1 cellular context compared by ENCODE assay signal in the genomic region with DNA sequence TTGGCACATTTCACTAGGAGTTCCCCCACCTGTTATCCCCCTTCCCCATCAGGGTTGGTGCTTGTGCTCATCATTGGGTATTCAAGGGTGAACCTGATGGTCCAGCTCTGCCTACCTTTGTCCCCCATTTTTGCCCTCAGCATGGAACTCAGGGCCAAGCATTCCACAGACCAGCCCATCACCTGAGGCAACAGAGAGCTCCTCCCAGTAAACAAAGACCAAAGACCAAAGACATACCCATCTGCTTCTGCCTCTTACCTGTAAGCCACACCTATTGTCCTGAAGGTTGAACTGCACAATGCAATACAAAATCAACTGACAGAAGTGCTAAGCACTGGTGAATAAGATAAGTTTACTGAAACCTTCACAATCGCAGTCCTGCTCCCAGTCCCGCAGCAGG.
TF ChIP-seq lines count a peak whose summit lies in the region.

No MANE protein-coding gene starts in this region.

TF ChIP-seq in WTC11, 78 proteins besides CTCF, POLR2A, EP300 and RAD21 (continued from another document):
- TF ChIP-seq, protein P1, sequence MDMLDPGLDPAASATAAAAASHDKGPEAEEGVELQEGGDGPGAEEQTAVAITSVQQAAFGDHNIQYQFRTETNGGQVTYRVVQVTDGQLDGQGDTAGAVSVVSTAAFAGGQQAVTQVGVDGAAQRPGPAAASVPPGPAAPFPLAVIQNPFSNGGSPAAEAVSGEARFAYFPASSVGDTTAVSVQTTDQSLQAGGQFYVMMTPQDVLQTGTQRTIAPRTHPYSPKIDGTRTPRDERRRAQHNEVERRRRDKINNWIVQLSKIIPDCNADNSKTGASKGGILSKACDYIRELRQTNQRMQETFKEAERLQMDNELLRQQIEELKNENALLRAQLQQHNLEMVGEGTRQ (CRISPR knock-in tag; IDR thresholded peaks at IDR 0.05): no peak
- TF ChIP-seq ZNF263 (CRISPR knock-in tag; IDR thresholded peaks at IDR 0.05; ENCODE audit: low read depth) (no peak), ZNF416 (CRISPR knock-in tag; IDR thresholded peaks at IDR 0.05) (no peak), ZNF232 (CRISPR knock-in tag; IDR thresholded peaks at IDR 0.05) (no peak)
